In the genomic region with DNA sequence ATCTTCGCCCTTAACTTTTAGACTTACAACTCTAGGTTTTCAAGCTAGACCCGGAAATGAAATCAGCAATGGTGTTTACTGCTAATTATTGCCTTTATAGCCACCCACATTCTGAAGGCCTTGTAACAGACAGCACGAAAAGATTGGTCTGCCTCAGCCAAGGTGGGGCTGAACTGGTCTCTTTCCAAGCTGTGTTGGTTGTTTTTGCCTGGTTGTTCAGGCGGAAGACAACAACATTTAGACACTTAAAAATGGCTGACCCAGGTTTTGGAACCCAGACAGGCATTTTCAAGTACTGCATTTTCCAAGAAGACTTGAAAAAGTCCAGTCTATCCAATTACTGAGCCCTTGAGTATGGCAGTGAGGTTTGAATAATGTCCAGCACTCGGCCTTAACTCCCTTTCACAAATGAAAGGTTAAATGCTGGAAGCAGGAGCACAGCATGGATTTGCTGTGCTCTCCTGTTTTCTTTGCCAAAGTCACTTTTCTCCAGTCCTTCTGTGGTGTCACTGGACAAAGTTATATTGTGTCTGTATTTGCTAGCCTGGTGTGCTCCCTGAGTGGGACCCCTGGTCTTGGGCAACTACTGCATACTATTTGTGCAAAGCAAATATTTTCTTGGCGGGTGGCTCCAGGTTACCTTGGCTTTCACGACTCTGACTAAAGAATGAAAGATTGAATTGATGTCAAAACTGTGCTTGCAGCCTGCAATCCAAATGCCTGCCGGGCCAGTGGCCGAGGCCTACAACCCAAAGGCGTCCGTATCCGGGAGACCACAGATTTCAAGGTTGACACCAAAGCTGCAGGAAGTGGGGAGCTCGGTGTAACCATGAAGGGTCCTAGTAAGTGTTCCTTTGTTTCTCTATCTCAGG, we compare ENCODE assay signal across 1 cellular context.
TF ChIP-seq lines count a peak whose summit lies in the region.

No MANE protein-coding gene starts in this region.

TF ChIP-seq in HepG2, 621 proteins besides CTCF, POLR2A, EP300 and RAD21 (continued from another document and continues in another):
- TF ChIP-seq POGK (CRISPR knock-in tag; conservative IDR thresholded peaks at IDR 0.05) (peak; percentile 87), NCOR1 (IDR thresholded peaks at IDR 0.05; ENCODE audit: borderline replicate concordance, low read length) (peak; percentile 94), DMAP1 (CRISPR knock-in tag; IDR thresholded peaks at IDR 0.05) (peak; percentile 42; the same call in 1 of the 2 replicates), SIX4 (CRISPR knock-in tag; IDR thresholded peaks at IDR 0.05) (peak; percentile 65; the same call in 1 of the 2 replicates), ZNF609 (CRISPR knock-in tag; IDR thresholded peaks at IDR 0.05; ENCODE audit: borderline replicate concordance) (peak; percentile 94), POLR2G (IDR thresholded peaks at IDR 0.05; ENCODE audit: low read depth, low read length) (peak; percentile 28; the same call in 1 of the 2 replicates), PRMT3 (CRISPR knock-in tag; IDR thresholded peaks at IDR 0.05; ENCODE audit: borderline replicate concordance, low read depth) (no peak), HDAC2 (CRISPR knock-in tag; IDR thresholded peaks at IDR 0.05) (peak; percentile 95), ZFY (CRISPR knock-in tag; IDR thresholded peaks at IDR 0.05) (peak; percentile 84), PHF8 (CRISPR knock-in tag; IDR thresholded peaks at IDR 0.05) (no peak), ZFP36L1 (CRISPR knock-in tag; IDR thresholded peaks at IDR 0.05) (peak; percentile 74; the same call in 1 of the 2 replicates), THAP11 (CRISPR knock-in tag; IDR thresholded peaks at IDR 0.05) (peak; percentile 58), ZNF770 (CRISPR knock-in tag; IDR thresholded peaks at IDR 0.05) (peak; percentile 24; the same call in 1 of the 2 replicates), PCBP1 (IDR thresholded peaks at IDR 0.05; ENCODE audit: borderline replicate concordance, low read depth, low read length) (no peak), ZNF644 (CRISPR knock-in tag; IDR thresholded peaks at IDR 0.05; ENCODE audit: low read depth) (peak; percentile 64; the same call in 1 of the 2 replicates), CENPT (CRISPR knock-in tag; IDR thresholded peaks at IDR 0.05; ENCODE audit: low read depth) (no peak), ATF3 (CRISPR knock-in tag; IDR thresholded peaks at IDR 0.05) (peak; percentile 20; the same call in 1 of the 2 replicates), KDM3A (CRISPR knock-in tag; IDR thresholded peaks at IDR 0.05; ENCODE audit: low read depth) (0 out of 2 replicates have a peak, but pooled peaks have one; percentile 75), ZNF121 (CRISPR knock-in tag; IDR thresholded peaks at IDR 0.05) (0 out of 2 replicates have a peak, but pooled peaks have one; percentile 32), LCORL (IDR thresholded peaks at IDR 0.05) (no peak), LCORL (CRISPR knock-in tag; IDR thresholded peaks at IDR 0.05) (peak; percentile 72), STAG1 (CRISPR knock-in tag; IDR thresholded peaks at IDR 0.05) (peak; percentile 48), ZSCAN12 (CRISPR knock-in tag; IDR thresholded peaks at IDR 0.05) (peak; percentile 35; the same call in 1 of the 2 replicates), MIER2 (CRISPR knock-in tag; IDR thresholded peaks at IDR 0.05) (peak; percentile 60; the same call in 1 of the 2 replicates), ZNF597 (CRISPR knock-in tag; IDR thresholded peaks at IDR 0.05) (no peak), ELF3 (CRISPR knock-in tag; IDR thresholded peaks at IDR 0.05) (peak; percentile 83; the same call in 1 of the 2 replicates), ZNF646 (CRISPR knock-in tag; IDR thresholded peaks at IDR 0.05) (peak; percentile 60), MEIS1 (CRISPR knock-in tag; IDR thresholded peaks at IDR 0.05; ENCODE audit: borderline replicate concordance) (peak; percentile 74), ZNF331 (CRISPR knock-in tag; IDR thresholded peaks at IDR 0.05) (peak; percentile 75; the same call in 1 of the 2 replicates), MYC (CRISPR knock-in tag; IDR thresholded peaks at IDR 0.05; ENCODE audit: borderline replicate concordance) (peak; percentile 51; the same call in 1 of the 2 replicates), GATAD1 (CRISPR knock-in tag; IDR thresholded peaks at IDR 0.05) (peak; percentile 37), FOXA1 (IDR thresholded peaks at IDR 0.05) (no peak), FOXA1 (CRISPR knock-in tag; IDR thresholded peaks at IDR 0.05) (peak; percentile 87), TEAD3 (CRISPR knock-in tag; optimal IDR thresholded peaks at IDR 0.05; ENCODE audit: borderline replicate concordance) (peak; percentile 85), EED (CRISPR knock-in tag; IDR thresholded peaks at IDR 0.05) (0 out of 2 replicates have a peak, but pooled peaks have one; percentile 25), NR2F2 (IDR thresholded peaks at IDR 0.05; ENCODE audit: borderline replicate concordance, low read depth) (peak; percentile 76; the same call in 1 of the 2 replicates)
- TF ChIP-seq, protein P1, sequence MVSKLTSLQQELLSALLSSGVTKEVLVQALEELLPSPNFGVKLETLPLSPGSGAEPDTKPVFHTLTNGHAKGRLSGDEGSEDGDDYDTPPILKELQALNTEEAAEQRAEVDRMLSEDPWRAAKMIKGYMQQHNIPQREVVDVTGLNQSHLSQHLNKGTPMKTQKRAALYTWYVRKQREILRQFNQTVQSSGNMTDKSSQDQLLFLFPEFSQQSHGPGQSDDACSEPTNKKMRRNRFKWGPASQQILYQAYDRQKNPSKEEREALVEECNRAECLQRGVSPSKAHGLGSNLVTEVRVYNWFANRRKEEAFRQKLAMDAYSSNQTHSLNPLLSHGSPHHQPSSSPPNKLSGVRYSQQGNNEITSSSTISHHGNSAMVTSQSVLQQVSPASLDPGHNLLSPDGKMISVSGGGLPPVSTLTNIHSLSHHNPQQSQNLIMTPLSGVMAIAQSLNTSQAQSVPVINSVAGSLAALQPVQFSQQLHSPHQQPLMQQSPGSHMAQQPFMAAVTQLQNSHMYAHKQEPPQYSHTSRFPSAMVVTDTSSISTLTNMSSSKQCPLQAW (CRISPR knock-in tag; IDR thresholded peaks at IDR 0.05), result peak; percentile 76
